9 cellular contexts compared by ENCODE assay signal in genomic region chr12:74539765-74540526, GRCh38. TPM values are rescaled to one million over a fixed set of nuclear protein-coding genes. Genes with fewer than 3 reads are reported as not detected.
DNase-seq lines count a peak whose midpoint lies in the region; ATAC-seq lines count a peak whose summit lies in the region.
"Had no signal": no experiment of that assay in that cellular context is flagged by ENCODE, and none has a peak within 500 bp of the region (broad histone marks: within the 10 kb centered on the region; RNA-seq: fewer than 3 reads in every experiment).

No MANE protein-coding gene starts in this region.

- H3K27ac Mint-ChIP-seq in activated T-cell treated with anti-CD3 and anti-CD28 coated beads, Interleukin-2, amount 50 U/mL, for 72 hours = peak overlapping the region; percentile 99
- H3K27ac Mint-ChIP-seq in activated CD8-positive, alpha-beta T cell treated with anti-CD3 and anti-CD28 coated beads, Interleukin-2, amount 10 ng/mL, durations not matched to agents 7 days and 5 days = peak overlapping the region; percentile 71

- H3K4me1 Mint-ChIP-seq in activated T-cell treated with anti-CD3 and anti-CD28 coated beads, Interleukin-2, amount 50 U/mL, for 72 hours (ENCODE audit: low read depth) = peaks cover 62% of the 10 kb centered on the region
- H3K4me1 Mint-ChIP-seq in activated CD8-positive, alpha-beta T cell treated with anti-CD3 and anti-CD28 coated beads, Interleukin-2, amount 10 ng/mL, durations not matched to agents 7 days and 5 days (ENCODE audit: low read depth) = peaks cover 39% of the 10 kb centered on the region

- H3K36me3 ChIP-seq in iPS-20b (ENCODE audit: insufficient read depth, low read depth, low read length) (peaks cover 10% of the 10 kb centered on the region), thymus (ENCODE audit: control insufficient read depth, insufficient read depth) (no peaks in the 10 kb centered on the region)

- H3K27me3 Mint-ChIP-seq in activated T-cell treated with anti-CD3 and anti-CD28 coated beads, Interleukin-2, amount 50 U/mL, for 72 hours (ENCODE audit: low read depth) = no peaks in the 10 kb centered on the region
- H3K27me3 Mint-ChIP-seq in activated CD8-positive, alpha-beta T cell treated with anti-CD3 and anti-CD28 coated beads, Interleukin-2, amount 10 ng/mL, durations not matched to agents 7 days and 5 days (ENCODE audit: low read depth) = no peaks in the 10 kb centered on the region

- CTCF ChIA-PET in activated CD8-positive, alpha-beta T cell treated with anti-CD3 and anti-CD28 coated beads, Interleukin-2, amount 10 ng/mL, durations not matched to agents 7 days and 5 days (lab: Charles Lee) = no interaction called here

- DNase-seq in activated T-cell treated with anti-CD3 and anti-CD28 coated beads, Interleukin-2, amount 50 U/mL, for 72 hours = no peak
- DNase-seq in activated T-cell treated with anti-CD3 and anti-CD28 coated beads, Interleukin-2, amount 50 U/mL, for 1 hour = no peak
- DNase-seq in activated CD8-positive, alpha-beta T cell treated with anti-CD3 and anti-CD28 coated beads, Interleukin-2, amount 10 ng/mL, durations not matched to agents 7 days and 5 days = no peak
- DNase-seq: nucleus accumbens had no signal

- 76% methylated on average over 6 of the region's 6 CpGs for WGBS in thymus

- H3K4me3 ChIP-seq in iPS-20b (ENCODE audit: low read length) (peak overlapping the region; percentile 98), thymus (ENCODE audit: low read length) (peak overlapping the region; percentile 15)

- no peaks in the 10 kb centered on the region for H3K27me3 ChIP-seq in iPS-20b (ENCODE audit: insufficient read depth, low read length)
- no peaks in the 10 kb centered on the region for H3K27me3 ChIP-seq in thymus (ENCODE audit: control insufficient read depth, insufficient read depth)

- POLR2A ChIA-PET in activated CD8-positive, alpha-beta T cell treated with anti-CD3 and anti-CD28 coated beads, Interleukin-2, amount 10 ng/mL, durations not matched to agents 7 days and 5 days (lab: Charles Lee) = no interaction called here

- H3K4me1 ChIP-seq in iPS-20b (ENCODE audit: insufficient read depth, low read length) (peaks cover 34% of the 10 kb centered on the region), thymus (ENCODE audit: control insufficient read depth, insufficient read depth, low read length) (peaks cover 26% of the 10 kb centered on the region)

- H3K36me3 Mint-ChIP-seq in activated T-cell treated with anti-CD3 and anti-CD28 coated beads, Interleukin-2, amount 50 U/mL, for 72 hours (ENCODE audit: insufficient read depth in 2 of 2) = peaks cover 8 to 34% of the 10 kb centered on the region in 2 donors
- H3K36me3 Mint-ChIP-seq in activated CD8-positive, alpha-beta T cell treated with anti-CD3 and anti-CD28 coated beads, Interleukin-2, amount 10 ng/mL, durations not matched to agents 7 days and 5 days (ENCODE audit: low read depth) = peaks cover 52% of the 10 kb centered on the region

- H3K9me3 Mint-ChIP-seq in activated T-cell treated with anti-CD3 and anti-CD28 coated beads, Interleukin-2, amount 50 U/mL, for 72 hours = no peaks in the 10 kb centered on the region
- H3K9me3 Mint-ChIP-seq in activated CD8-positive, alpha-beta T cell treated with anti-CD3 and anti-CD28 coated beads, Interleukin-2, amount 10 ng/mL, durations not matched to agents 7 days and 5 days (ENCODE audit: insufficient read depth) = no peaks in the 10 kb centered on the region

- H3K27ac ChIP-seq in iPS-20b (ENCODE audit: low read length) (no peak overlapping the region), thymus (ENCODE audit: low read depth) (no peak overlapping the region)

- ATAC-seq in activated T-cell treated with anti-CD3 and anti-CD28 coated beads, Interleukin-2, amount 50 U/mL, for 72 hours (replicated peaks in 1 of 2) = no peak
- no peak for ATAC-seq in activated CD8-positive, alpha-beta T cell treated with anti-CD3 and anti-CD28 coated beads, Interleukin-2, amount 10 ng/mL, durations not matched to agents 7 days and 5 days
- ATAC-seq in esophagus mucosa (no peak), GM21619 (IDR thresholded peaks at IDR 0.05; ENCODE audit: unreplicated experiment) (no peak), GM21786 (IDR thresholded peaks at IDR 0.05; ENCODE audit: unreplicated experiment) (no peak)

- H3K9ac ChIP-seq in iPS-20b (ENCODE audit: low read depth, low read length) = peak overlapping the region; percentile 99; the same call in 1 of the 2 replicates

- H3K9me3 ChIP-seq in iPS-20b (ENCODE audit: insufficient read depth, low read depth, low read length) (no peaks in the 10 kb centered on the region), thymus (ENCODE audit: control insufficient read depth) (no peaks in the 10 kb centered on the region)

- peak overlapping the region; percentile 95 to 99 for H3K4me3 Mint-ChIP-seq in activated T-cell treated with anti-CD3 and anti-CD28 coated beads, Interleukin-2, amount 50 U/mL, for 72 hours
- H3K4me3 Mint-ChIP-seq in activated CD8-positive, alpha-beta T cell treated with anti-CD3 and anti-CD28 coated beads, Interleukin-2, amount 10 ng/mL, durations not matched to agents 7 days and 5 days = peak overlapping the region; percentile 90

RNA-seq across cellular contexts. Expression of gene ATXN7L3B, which starts 2.3 kb away (rescaled TPM):
- 10 to 100 TPM; 25.6 to 28.8 TPM for total RNA-seq in activated T-cell treated with anti-CD3 and anti-CD28 coated beads, Interleukin-2, amount 50 U/mL, for 72 hours
- 10 to 100 TPM; 23.8 to 25.2 TPM for total RNA-seq in activated CD8-positive, alpha-beta T cell treated with anti-CD3 and anti-CD28 coated beads, Interleukin-2, amount 10 ng/mL, durations not matched to agents 7 days and 5 days
- 22.9 TPM for polyA plus RNA-seq in thymus
- 14.3 TPM for total RNA-seq in esophagus mucosa
